Comparison of ENCODE assay signal across 19 cellular contexts in genomic region chr12:68638171-68638570, GRCh38. TPM values are rescaled to one million over a fixed set of nuclear protein-coding genes. Genes with fewer than 3 reads are reported as not detected.
A peak's percentile ranks its signal among the peaks of the same experiment; 100 is the strongest.
DNase-seq lines count a peak whose midpoint lies in the region; ATAC-seq and TF ChIP-seq lines count a peak whose summit lies in the region.
"Had no signal": no experiment of that assay in that cellular context is flagged by ENCODE, and none has a peak within 500 bp of the region (broad histone marks: within the 10 kb centered on the region; RNA-seq: fewer than 3 reads in every experiment).

No MANE protein-coding gene starts in this region.

- no peak for DNase-seq in activated T-cell treated with anti-CD3 and anti-CD28 coated beads, Interleukin-2, amount 50 U/mL, for 24 hours
- DNase-seq in activated T-cell treated with anti-CD3 and anti-CD28 coated beads, Interleukin-2, amount 50 U/mL, for 48 hours: no peak
- DNase-seq in Panc1 (ENCODE audit: low read depth, low spot score) (no peak), spleen (no peak), MG63 (no peak), foreskin keratinocyte (no peak), putamen (ENCODE audit: low spot score) (no peak)
- no peak for DNase-seq in central memory CD8-positive, alpha-beta T cell (ENCODE audit: low spot score in 2 of 2)
- DNase-seq: dermis blood vessel endothelial cell, EL, erythroblast, Kasumi-1, lower lobe of right lung, NCI-H1436, NCI-H2171, RPMI8226 had no signal

- H3K9me3 ChIP-seq in Panc1 (ENCODE audit: control insufficient read depth, insufficient read depth, low read depth, low read length) (no peaks in the 10 kb centered on the region), spleen (no peaks in the 10 kb centered on the region), MG63 (no peaks in the 10 kb centered on the region)
- H3K9me3 ChIP-seq: lower lobe of right lung had no signal

- H3K27me3 ChIP-seq in Panc1 (ENCODE audit: control insufficient read depth, insufficient read depth, low read length) (no peaks in the 10 kb centered on the region), spleen (replicated peaks in 1 of 7) (no peaks in the 10 kb centered on the region), MG63 (no peaks in the 10 kb centered on the region), foreskin keratinocyte (no peaks in the 10 kb centered on the region)

- in situ Hi-C loops in Panc1 (cut with HindIII; ENCODE audit: low pct_unique_long_range_greater_than_20kb, low sequenced_read_pairs): no loop called here

- peaks cover 72% of the 10 kb centered on the region for H3K36me3 Mint-ChIP-seq in activated T-cell treated with anti-CD3 and anti-CD28 coated beads, Interleukin-2, amount 50 U/mL, for 24 hours (ENCODE audit: low read depth)
- H3K36me3 Mint-ChIP-seq in central memory CD8-positive, alpha-beta T cell (ENCODE audit: insufficient read depth): peaks cover 32% of the 10 kb centered on the region

- no peak for TF ChIP-seq POLR2A in spleen (IDR thresholded peaks at IDR 0.05)

- no peak overlapping the region for H3K4me3 Mint-ChIP-seq in activated T-cell treated with anti-CD3 and anti-CD28 coated beads, Interleukin-2, amount 50 U/mL, for 24 hours
- peak overlapping the region; percentile 56 for H3K4me3 Mint-ChIP-seq in central memory CD8-positive, alpha-beta T cell
- H3K4me3 Mint-ChIP-seq: nephron had no signal

- peak overlapping the region; percentile 63 for H3K27ac ChIP-seq in Panc1 (ENCODE audit: low read length)
- H3K27ac ChIP-seq in spleen: peak overlapping the region in 5 of 8 donors; percentile 2 to 47 (median 23)
- no peak overlapping the region for H3K27ac ChIP-seq in foreskin keratinocyte
- H3K27ac ChIP-seq: lower lobe of right lung, VCaP had no signal

- ATAC-seq in Panc1 (no peak), foreskin keratinocyte (no peak)
- no peak for ATAC-seq in central memory CD8-positive, alpha-beta T cell (replicated peaks; ENCODE audit: extremely low read depth, poor library complexity, severe bottlenecking)
- ATAC-seq: activated naive CD4-positive, alpha-beta T cell treated with anti-CD3 and anti-CD28 coated beads, Interleukin-2, amount 50 U/mL, for 72 hours had no signal

- no peak for TF ChIP-seq CTCF in Panc1 (IDR thresholded peaks at IDR 0.05)
- no peak for TF ChIP-seq CTCF in spleen (IDR thresholded peaks at IDR 0.05 in 8 of 11, conservative IDR thresholded peaks at IDR 0.05 in 3 of 11)
- TF ChIP-seq CTCF in foreskin keratinocyte (conservative IDR thresholded peaks at IDR 0.05): no peak

- H3K27ac Mint-ChIP-seq in activated T-cell treated with anti-CD3 and anti-CD28 coated beads, Interleukin-2, amount 50 U/mL, for 24 hours: peak overlapping the region; percentile 81
- peak overlapping the region; percentile 69 for H3K27ac Mint-ChIP-seq in central memory CD8-positive, alpha-beta T cell (ENCODE audit: low read depth)

- H3K36me3 ChIP-seq in Panc1 (ENCODE audit: control insufficient read depth, insufficient read depth, low read length) (peaks cover 5% of the 10 kb centered on the region; the same call in 1 of the 2 replicates), spleen (peaks cover 0 to 16% (median 6%) of the 10 kb centered on the region in 6 donors), MG63 (no peaks in the 10 kb centered on the region; the same call in none of the 2 replicates)
- H3K36me3 ChIP-seq: lower lobe of right lung had no signal

- intact Hi-C loops in Panc1 (cut with micrococcal nuclease; ENCODE audit: unreplicated experiment) (no loop called here), spleen (cut with DNase I; ENCODE audit: low total_unique reads) (no loop called here)

- WGBS in spleen, 5 donors: 29 to 45% (median 38%) methylated on average over 3 of the region's 3 CpGs

- POLR2A ChIA-PET in Panc1 (lab: Charles Lee): interaction anchor here (0.6 kb wide), 1 partner anchor 108 kb away, joined by 11 read pairs; the partner anchor contains the start of gene SLC35E3

- no peaks in the 10 kb centered on the region for H3K27me3 Mint-ChIP-seq in activated T-cell treated with anti-CD3 and anti-CD28 coated beads, Interleukin-2, amount 50 U/mL, for 24 hours
- H3K27me3 Mint-ChIP-seq in central memory CD8-positive, alpha-beta T cell: no peaks in the 10 kb centered on the region

- CTCF ChIA-PET in Panc1 (lab: Charles Lee): interaction anchor here (0.6 kb wide), 2 partner anchors 14 to 170 kb away, joined by 3 to 9 read pairs; partner anchors contain the start of gene MDM2

- H3K9me3 Mint-ChIP-seq in activated T-cell treated with anti-CD3 and anti-CD28 coated beads, Interleukin-2, amount 50 U/mL, for 24 hours: no peaks in the 10 kb centered on the region
- no peaks in the 10 kb centered on the region for H3K9me3 Mint-ChIP-seq in central memory CD8-positive, alpha-beta T cell
- H3K9me3 Mint-ChIP-seq: activated naive CD4-positive, alpha-beta T cell treated with anti-CD3 and anti-CD28 coated beads, Interleukin-2, amount 50 U/mL, for 72 hours; nephron had no signal

- H3K4me1 ChIP-seq in Panc1 (ENCODE audit: control insufficient read depth, insufficient read depth, low read length) (peaks cover 90% of the 10 kb centered on the region), spleen (peaks cover 71 to 100% (median 95%) of the 10 kb centered on the region in 6 donors), foreskin keratinocyte (no peaks in the 10 kb centered on the region)

- BruUV-seq in Panc1 (replicated peaks; lab: Mats Ljungman, UMichigan): no TSS peak

- H3K4me3 ChIP-seq in Panc1 (ENCODE audit: low read depth in 2 of 2, low read length in 2 of 2): no peak overlapping the region
- H3K4me3 ChIP-seq in spleen: no peak overlapping the region
- H3K4me3 ChIP-seq in MG63: no peak overlapping the region
- H3K4me3 ChIP-seq: lower lobe of right lung had no signal

- H3K4me1 Mint-ChIP-seq in activated T-cell treated with anti-CD3 and anti-CD28 coated beads, Interleukin-2, amount 50 U/mL, for 24 hours (ENCODE audit: low read depth): peaks cover 92% of the 10 kb centered on the region
- peaks cover 74% of the 10 kb centered on the region for H3K4me1 Mint-ChIP-seq in central memory CD8-positive, alpha-beta T cell

RNA-seq across cellular contexts. Expression of gene RAP1B, which starts 27.5 kb away (rescaled TPM):
- total RNA-seq in Panc1 (2021; ENCODE audit: unreplicated experiment) (328 TPM), spleen (100 to 1,000 TPM; 178 to 321 (median 249) TPM), foreskin keratinocyte (173 and 175 TPM in 2 replicates)
- polyA plus RNA-seq in Panc1 (2012; ENCODE audit: insufficient read length): 340 TPM
- polyA plus RNA-seq in spleen (100 to 1,000 TPM; 107 to 157 (median 132) TPM), foreskin keratinocyte (118 and 129 TPM in 2 replicates)
- 94.7 and 294 TPM in 2 replicates for total RNA-seq in MG63 (2014; rRNA removed; shearing (Covaris generic); ENCODE audit: low replicate concordance)

RNA-seq across cellular contexts. Expression of gene NUP107, which starts 48.6 kb away (rescaled TPM):
- total RNA-seq in Panc1 (2021; ENCODE audit: unreplicated experiment): 82.3 TPM
- 35.6 TPM for polyA plus RNA-seq in Panc1 (2012; ENCODE audit: insufficient read length)
- 10 to 100 TPM; 41.1 to 61.4 (median 53.4) TPM for total RNA-seq in spleen
- 10 to 100 TPM; 19.7 to 26.7 (median 20.3) TPM for polyA plus RNA-seq in spleen
- total RNA-seq in MG63 (2014; rRNA removed; shearing (Covaris generic); ENCODE audit: low replicate concordance): 81.5 and 82.5 TPM in 2 replicates
- total RNA-seq in foreskin keratinocyte: 68.9 and 75.1 TPM in 2 replicates
- polyA plus RNA-seq in foreskin keratinocyte: 20.6 and 25.6 TPM in 2 replicates
